In the genomic region with DNA sequence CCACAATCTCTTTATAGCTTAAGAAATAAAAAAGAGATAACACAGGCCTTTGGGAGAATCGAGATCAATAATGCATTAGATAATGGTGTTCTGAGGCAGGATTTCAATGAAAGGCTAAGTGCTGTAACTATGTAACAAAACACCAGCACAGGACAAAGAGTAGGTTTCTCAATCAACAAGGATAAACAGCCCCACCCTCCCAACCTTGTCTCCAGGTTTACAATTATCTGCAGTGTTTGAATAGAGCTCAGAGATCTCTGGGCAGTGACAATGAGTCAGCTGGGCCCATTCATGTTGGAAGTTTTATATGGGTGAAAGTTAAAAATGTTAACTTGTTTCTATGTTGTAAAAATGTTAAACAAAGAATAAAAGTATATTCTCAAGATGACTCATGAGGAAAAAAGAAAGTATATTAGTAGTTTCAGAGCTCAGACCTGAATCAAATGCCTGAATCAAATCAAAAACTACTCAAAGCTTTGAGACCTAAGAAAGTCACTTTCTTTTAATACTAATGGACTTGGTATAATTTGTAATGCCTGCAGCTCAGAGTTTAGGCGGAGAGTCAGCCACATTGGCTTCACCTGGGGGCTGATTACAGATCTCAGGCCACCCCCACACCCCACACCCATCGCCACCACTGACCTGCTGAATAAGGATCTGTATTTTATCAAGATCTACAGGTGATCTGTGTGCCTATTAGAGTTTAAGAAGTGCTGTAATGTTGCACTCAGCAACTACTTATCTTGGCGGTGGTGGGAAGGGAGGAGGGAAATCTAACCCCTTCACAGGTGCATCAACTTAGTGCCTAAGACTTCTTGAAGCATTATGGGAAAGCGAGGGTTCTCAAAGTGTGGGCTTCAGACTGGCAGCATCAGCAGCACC, we compare ENCODE assay signal across 9 cellular contexts. TPM values are rescaled to one million over a fixed set of nuclear protein-coding genes. Genes with fewer than 3 reads are reported as not detected.
DNase-seq lines count a peak whose midpoint lies in the region; TF ChIP-seq lines count a peak whose summit lies in the region.
"Had no signal": no experiment of that assay in that cellular context is flagged by ENCODE, and none has a peak within 500 bp of the region (broad histone marks: within the 10 kb centered on the region; RNA-seq: fewer than 3 reads in every experiment).

No MANE protein-coding gene starts in this region.

- TF ChIP-seq POLR2A in breast epithelium (IDR thresholded peaks at IDR 0.05) = no peak

- no peaks in the 10 kb centered on the region for H3K9me3 Mint-ChIP-seq in endothelial cell (ENCODE audit: unreplicated experiment)

- intact Hi-C loops in breast epithelium (cut with DNase I; ENCODE audit: low total_unique reads) = no loop called here

- H3K36me3 Mint-ChIP-seq in endothelial cell (ENCODE audit: low read depth, unreplicated experiment) = no peaks in the 10 kb centered on the region

- DNase-seq in DMS53 treated with DMSO at 0.1 percent for 48 hours (lab: John Stamatoyannopoulos, UW; ENCODE audit: unreplicated experiment) (peak; percentile 61), NCI-H1436 (lab: John Stamatoyannopoulos, UW) (peak; percentile 56), breast epithelium (ENCODE audit: low spot score in 2 of 2) (no peak), SK-N-DZ (ENCODE audit: low spot score) (no peak), hypothalamus (lab: John Stamatoyannopoulos, UW) (no peak), endothelial cell (ENCODE audit: low spot score) (no peak), NCI-H526 treated with DMSO at 0.1 percent for 48 hours (lab: John Stamatoyannopoulos, UW) (no peak)
- DNase-seq: effector memory CD4-positive, alpha-beta T cell had no signal

- no peak overlapping the region for H3K27ac Mint-ChIP-seq in endothelial cell (ENCODE audit: unreplicated experiment)

- no peak overlapping the region for H3K4me3 Mint-ChIP-seq in endothelial cell (ENCODE audit: unreplicated experiment)

- H3K4me1 ChIP-seq in breast epithelium (no peaks in the 10 kb centered on the region), mucosa of rectum (ENCODE audit: control insufficient read depth in 2 of 2, insufficient read depth in 2 of 2, low read length in 2 of 2) (peaks cover 18 to 39% of the 10 kb centered on the region in 2 donors)

- H3K4me1 Mint-ChIP-seq in endothelial cell (ENCODE audit: unreplicated experiment) = no peaks in the 10 kb centered on the region

- peak overlapping the region; percentile 63 to 70 for H3K27ac ChIP-seq in breast epithelium
- peak overlapping the region; percentile 96 to 97 for H3K27ac ChIP-seq in mucosa of rectum (ENCODE audit: low read depth in 2 of 2, low read length in 2 of 2)

- H3K27me3 ChIP-seq in breast epithelium (no peaks in the 10 kb centered on the region), mucosa of rectum (ENCODE audit: control insufficient read depth in 2 of 2, insufficient read depth in 2 of 2, low read length in 2 of 2) (peaks cover 0 to 2% of the 10 kb centered on the region in 2 donors)

- H3K4me3 ChIP-seq in breast epithelium (no peak overlapping the region), mucosa of rectum (ENCODE audit: low read length in 2 of 2) (peak overlapping the region; percentile 63 to 64)

- H3K9me3 ChIP-seq in breast epithelium = no peaks in the 10 kb centered on the region
- no peaks in the 10 kb centered on the region for H3K9me3 ChIP-seq in mucosa of rectum (ENCODE audit: control insufficient read depth in 2 of 2, low read length in 2 of 2)

- TF ChIP-seq CTCF in breast epithelium (IDR thresholded peaks at IDR 0.05) = no peak
- no peak for TF ChIP-seq CTCF in endothelial cell (IDR thresholded peaks at IDR 0.05; ENCODE audit: unreplicated experiment)

- peak overlapping the region; percentile 63 to 81 for H3K9ac ChIP-seq in mucosa of rectum (ENCODE audit: low read depth in 1 of 2, low read length in 2 of 2)

- H3K27me3 Mint-ChIP-seq in endothelial cell (ENCODE audit: unreplicated experiment) = no peaks in the 10 kb centered on the region

- H3K36me3 ChIP-seq in breast epithelium (no peaks in the 10 kb centered on the region), mucosa of rectum (ENCODE audit: control insufficient read depth in 2 of 2, insufficient read depth in 2 of 2, low read length in 2 of 2) (no peaks in the 10 kb centered on the region)

RNA-seq across cellular contexts. Expression of gene KRT20, which starts 17.2 kb away (rescaled TPM):
- total RNA-seq in breast epithelium (1 to 10 TPM in 1 of 3 donors, not detected in 2; 6.6 TPM), endothelial cell (ENCODE audit: unreplicated experiment) (not detected)
- not detected in 2 replicates for polyA plus RNA-seq in SK-N-DZ (2014; cell fraction: cytosol; rRNA removed)
- not detected in 2 replicates for polyA plus RNA-seq in SK-N-DZ (2014; cell fraction: nucleus; rRNA removed)

RNA-seq across cellular contexts. Expression of gene KRT12, which starts 35.2 kb away (rescaled TPM):
- total RNA-seq in breast epithelium = not detected
- polyA plus RNA-seq in SK-N-DZ (2014; cell fraction: cytosol; rRNA removed) = 0.05 TPM in 1 of 2 replicates, not detected in the other
- polyA plus RNA-seq in SK-N-DZ (2014; cell fraction: nucleus; rRNA removed) = not detected in 2 replicates
- total RNA-seq in endothelial cell (ENCODE audit: unreplicated experiment) = not detected

RNA-seq across cellular contexts. Expression of gene KRT23, which starts 35.2 kb away (rescaled TPM):
- total RNA-seq in breast epithelium (10 to 100 TPM in 2 of 3 donors, not detected in 1; 37.7 to 57.5 TPM), endothelial cell (ENCODE audit: unreplicated experiment) (not detected)
- not detected in 2 replicates for polyA plus RNA-seq in SK-N-DZ (2014; cell fraction: cytosol; rRNA removed)
- polyA plus RNA-seq in SK-N-DZ (2014; cell fraction: nucleus; rRNA removed) = not detected in 2 replicates

Comparison
In these comparisons a context has a peak if more than half of its experiments do, and no peak if none do; other contexts are left out.
1. DNase-seq: peak in DMS53 treated with DMSO at 0.1 percent for 48 hours (single experiment) and NCI-H1436 (single experiment); none in breast epithelium (0 of 2), SK-N-DZ (single experiment), hypothalamus (0 of 51), endothelial cell (single experiment) and NCI-H526 treated with DMSO at 0.1 percent for 48 hours (single experiment).
2. H3K4me3 ChIP-seq: peak in mucosa of rectum (2 of 2); none in breast epithelium (0 of 3).